Comparison of ENCODE assay signal across 9 cellular contexts in the genomic region with DNA sequence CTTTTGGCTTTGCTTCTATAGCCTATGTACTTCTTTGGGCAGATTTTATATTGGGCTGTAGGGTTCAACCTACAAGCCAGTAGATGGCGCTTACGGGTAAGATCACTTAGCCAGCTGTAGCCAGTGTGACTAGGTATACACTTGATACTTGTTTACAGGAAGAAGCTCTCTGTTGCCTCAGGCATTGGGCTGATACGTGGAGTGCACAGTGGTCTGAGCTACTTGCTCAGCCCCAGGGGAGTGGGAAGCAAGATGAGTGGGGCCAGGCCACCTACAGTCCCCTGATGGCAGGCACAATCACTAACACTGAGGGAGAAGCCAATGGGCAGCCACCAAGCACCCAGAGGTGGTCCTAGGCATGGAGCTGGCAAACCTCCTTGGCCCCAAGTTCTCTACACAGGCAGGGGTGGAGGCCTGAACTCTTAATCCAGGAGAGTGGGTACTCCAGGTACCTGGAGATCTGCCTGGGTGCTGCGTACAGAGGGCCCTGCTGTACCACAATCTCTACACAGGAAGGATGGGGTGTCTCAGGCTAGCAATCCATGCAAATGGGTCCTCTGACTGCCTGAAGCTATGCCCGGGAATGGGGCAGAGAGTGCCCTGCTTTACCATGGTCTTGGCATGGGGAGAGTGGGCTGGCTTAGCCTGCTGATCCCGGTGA.
DNase-seq lines count a peak whose midpoint lies in the region; ATAC-seq lines count a peak whose summit lies in the region.
"Had no signal": no experiment of that assay in that cellular context is flagged by ENCODE, and none has a peak within 500 bp of the region (broad histone marks: within the 10 kb centered on the region; RNA-seq: fewer than 3 reads in every experiment).

No MANE protein-coding gene starts in this region.

- H3K27ac Mint-ChIP-seq in stimulated activated memory B cell treated with anti-CD40 and anti-IgM and Interleukin-4, amounts not matched to agents 10 μg/mL and 1 μg/mL and 100 μg/mL, for 72 hours = peak overlapping the region; percentile 14

- H3K4me3 Mint-ChIP-seq in stimulated activated memory B cell treated with anti-CD40 and anti-IgM and Interleukin-4, amounts not matched to agents 10 μg/mL and 1 μg/mL and 100 μg/mL, for 72 hours = no peak overlapping the region

- no peaks in the 10 kb centered on the region for H3K27me3 Mint-ChIP-seq in stimulated activated memory B cell treated with anti-CD40 and anti-IgM and Interleukin-4, amounts not matched to agents 10 μg/mL and 1 μg/mL and 100 μg/mL, for 72 hours
- H3K27me3 Mint-ChIP-seq: naive thymus-derived CD8-positive, alpha-beta T cell had no signal

- peaks cover 2% of the 10 kb centered on the region for H3K9me3 Mint-ChIP-seq in stimulated activated memory B cell treated with anti-CD40 and anti-IgM and Interleukin-4, amounts not matched to agents 10 μg/mL and 1 μg/mL and 100 μg/mL, for 72 hours

- peak; percentile 27 for ATAC-seq in stimulated activated memory B cell treated with anti-CD40 and anti-IgM and Interleukin-4, amounts not matched to agents 10 μg/mL and 1 μg/mL and 100 μg/mL, for 72 hours
- ATAC-seq in HG02885 (IDR thresholded peaks at IDR 0.05; ENCODE audit: poor library complexity, unreplicated experiment) (no peak), GM19452 (IDR thresholded peaks at IDR 0.05; ENCODE audit: unreplicated experiment) (no peak)
- ATAC-seq: naive thymus-derived CD8-positive, alpha-beta T cell had no signal

- peaks cover 18% of the 10 kb centered on the region for H3K36me3 Mint-ChIP-seq in stimulated activated memory B cell treated with anti-CD40 and anti-IgM and Interleukin-4, amounts not matched to agents 10 μg/mL and 1 μg/mL and 100 μg/mL, for 72 hours

- peak; percentile 35 for DNase-seq in AG08395 (ENCODE audit: low spot score)
- DNase-seq in GM03348 (ENCODE audit: low spot score) = peak; percentile 21
- peak; percentile 22 for DNase-seq in HPDE6-E6E7 (ENCODE audit: extremely low spot score)
- peak; percentile 45 for DNase-seq in RPMI8226
- peak; percentile 75 for DNase-seq in fibroblast of gingiva (ENCODE audit: low read depth)

- H3K4me1 Mint-ChIP-seq in stimulated activated memory B cell treated with anti-CD40 and anti-IgM and Interleukin-4, amounts not matched to agents 10 μg/mL and 1 μg/mL and 100 μg/mL, for 72 hours = peaks cover 13% of the 10 kb centered on the region

Comparison
In these comparisons a context has a peak if more than half of its experiments do, and no peak if none do; other contexts are left out.
1. DNase-seq: peak in every context shown above with its lines; median percentile 75 in fibroblast of gingiva; 45 in RPMI8226; 35 in AG08395; 22 in HPDE6-E6E7; 21 in GM03348.